In genomic region chr10:73644015-73644743, GRCh38 we compare ENCODE assay signal across 8 cellular contexts. TPM values are rescaled to one million over a fixed set of nuclear protein-coding genes. Genes with fewer than 3 reads are reported as not detected.
DNase-seq lines count a peak whose midpoint lies in the region; ATAC-seq and TF ChIP-seq lines count a peak whose summit lies in the region.

No MANE protein-coding gene starts in this region.

- intact Hi-C loops in Right ventricle myocardium inferior (cut with DNase I) = loop anchor here (1.0 kb wide), 1 partner anchor 115 kb away; no protein-coding TSS in a partner anchor
- intact Hi-C loops in cardiac septum (cut with DNase I) = loop anchor here (1.0 kb wide), 1 partner anchor 115 kb away; no protein-coding TSS in a partner anchor
- intact Hi-C loops in heart right ventricle (cut with DNase I) = loop anchor here in 9 of 10 donors (1.0 to 5.0 kb wide), 5 partner anchors 112 to 117 kb away; no protein-coding TSS in a partner anchor

- no peaks in the 10 kb centered on the region for H3K9me3 ChIP-seq in heart right ventricle

- H3K36me3 ChIP-seq in heart right ventricle = no peaks in the 10 kb centered on the region

- H3K4me1 ChIP-seq in heart right ventricle = peaks cover 10 to 50% (median 28%) of the 10 kb centered on the region in 9 donors

- 11 to 18% methylated on average over 5 of the region's 5 CpGs for WGBS in heart right ventricle, 2 donors

- peak overlapping the region in 7 of 10 donors; percentile 10 to 97 (median 50) for H3K27ac ChIP-seq in heart right ventricle

- peak; percentile 73 to 93 (median 87) for TF ChIP-seq CTCF in heart right ventricle (IDR thresholded peaks at IDR 0.05)

- no peaks in the 10 kb centered on the region for H3K27me3 ChIP-seq in heart right ventricle

- H3K4me3 ChIP-seq in heart right ventricle = no peak overlapping the region

- ATAC-seq in Right ventricle myocardium inferior (peak; percentile 31), heart right ventricle (peak in 7 of 8 donors; percentile 2 to 46 (median 34)), GM21390 (IDR thresholded peaks at IDR 0.05; ENCODE audit: unreplicated experiment) (no peak)

- DNase-seq in Right ventricle myocardium inferior (ENCODE audit: missing footprints) (no peak), cardiac septum (ENCODE audit: low spot score) (no peak), M059J (ENCODE audit: low read depth) (peak; percentile 65), SKM-1 (lab: John Stamatoyannopoulos, UW; ENCODE audit: unreplicated experiment) (peak; percentile 68), amniotic epithelial cell (ENCODE audit: low read depth) (peak; percentile 60), heart right ventricle (no peak), renal cortical epithelial cell (ENCODE audit: low read depth) (peak; percentile 61)

RNA-seq across cellular contexts. Expression of gene MYOZ1, which starts 2.9 kb away (rescaled TPM):
- 0.51 TPM for total RNA-seq in Right ventricle myocardium inferior
- total RNA-seq in cardiac septum = 8.7 TPM
- 1.0 and 2.8 TPM in 2 replicates for total RNA-seq in M059J (2014; rRNA removed; shearing (Covaris generic))
- 1 to 10 TPM in 5 of 10 donors, under 1 TPM in 5; 0.41 to 3.4 (median 0.98) TPM for total RNA-seq in heart right ventricle
- under 1 TPM; 0.51 to 0.54 TPM for polyA plus RNA-seq in heart right ventricle
- total RNA-seq in renal cortical epithelial cell = 0.87 and 1.0 TPM in 2 replicates

RNA-seq across cellular contexts. Expression of gene SYNPO2L, which starts 11.7 kb away (rescaled TPM):
- total RNA-seq in Right ventricle myocardium inferior = 232 TPM
- total RNA-seq in cardiac septum = 792 TPM
- not detected in 2 replicates for total RNA-seq in M059J (2014; rRNA removed; shearing (Covaris generic))
- total RNA-seq in heart right ventricle = 100 to 1,000 TPM; 120 to 833 (median 469) TPM
- polyA plus RNA-seq in heart right ventricle = 100 to 1,000 TPM in 1 of 2 donors, 10 to 100 TPM in 1; 61.6 to 147 TPM
- not detected in 2 replicates for total RNA-seq in renal cortical epithelial cell

RNA-seq across cellular contexts. Expression of gene USP54, which starts 53.0 kb away (rescaled TPM):
- total RNA-seq in Right ventricle myocardium inferior (29.7 TPM), cardiac septum (16.3 TPM), heart right ventricle (10 to 100 TPM; 14.5 to 34.5 (median 19.4) TPM), renal cortical epithelial cell (46.7 and 61.1 TPM in 2 replicates)
- total RNA-seq in M059J (2014; rRNA removed; shearing (Covaris generic)) = 6.8 and 13.5 TPM in 2 replicates
- polyA plus RNA-seq in heart right ventricle = 10 to 100 TPM in 1 of 2 donors, 1 to 10 TPM in 1; 7.9 to 16.3 TPM

RNA-seq across cellular contexts. Expression of gene AGAP5, which starts 53.7 kb away (rescaled TPM):
- total RNA-seq in Right ventricle myocardium inferior = 2.6 TPM
- 5.2 TPM for total RNA-seq in cardiac septum
- total RNA-seq in M059J (2014; rRNA removed; shearing (Covaris generic)) = 0.76 and 1.1 TPM in 2 replicates
- 1 to 10 TPM; 2.4 to 4.2 (median 3.4) TPM for total RNA-seq in heart right ventricle
- 10 to 100 TPM in 1 of 2 donors, 1 to 10 TPM in 1; 1.8 to 15.1 TPM for polyA plus RNA-seq in heart right ventricle
- 1.0 and 3.4 TPM in 2 replicates for total RNA-seq in renal cortical epithelial cell

Comparison
In these comparisons a context has a peak if more than half of its experiments do, and no peak if none do; other contexts are left out.
1. DNase-seq: peak in M059J (single experiment), SKM-1 (single experiment), amniotic epithelial cell (single experiment) and renal cortical epithelial cell (single experiment); none in Right ventricle myocardium inferior (single experiment), cardiac septum (single experiment) and heart right ventricle (0 of 2).
2. RNA of gene SYNPO2L, which starts 11.7 kb away (total RNA-seq): 792 TPM in cardiac septum (single experiment), 120 to 833 TPM in heart right ventricle and 232 TPM in Right ventricle myocardium inferior (single experiment); not detected in M059J and not detected in renal cortical epithelial cell; every median in the first group is over 100 times any median in the second.